ENCODE assay signal across 17 cellular contexts in the genomic region with DNA sequence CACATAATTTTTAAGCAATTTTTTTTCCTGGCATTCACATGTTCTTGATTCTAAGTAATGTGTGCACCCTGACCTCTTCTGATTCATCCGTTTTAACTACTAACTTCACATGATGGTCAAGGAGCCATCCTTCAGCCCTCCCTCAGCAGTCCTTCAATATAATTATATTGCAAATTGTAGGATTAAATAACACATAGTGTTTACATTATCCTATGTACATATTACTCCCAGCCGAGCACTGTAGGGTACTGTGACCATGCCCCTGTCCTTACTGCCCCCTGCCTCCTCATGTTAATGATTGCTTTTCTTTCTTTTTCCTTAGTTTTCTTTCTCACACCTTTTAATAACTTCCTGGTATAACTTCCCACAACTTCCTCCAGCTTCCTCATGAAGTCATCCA.
DNase-seq lines count a peak whose midpoint lies in the region; ATAC-seq and TF ChIP-seq lines count a peak whose summit lies in the region.
"Had no signal": no experiment of that assay in that cellular context is flagged by ENCODE, and none has a peak within 500 bp of the region (broad histone marks: within the 10 kb centered on the region; RNA-seq: fewer than 3 reads in every experiment).

No MANE protein-coding gene starts in this region.

- no peak for ATAC-seq in HG03097 (IDR thresholded peaks at IDR 0.05; ENCODE audit: low FRiP score, unreplicated experiment)
- ATAC-seq: HCT116 had no signal

- CTCF ChIA-PET in activated CD4-positive, alpha-beta T cell treated with anti-CD3 and anti-CD28 coated beads, Interleukin-2, amount 10 ng/mL, durations not matched to agents 7 days and 5 days (lab: Charles Lee), result no interaction called here

- peaks cover 3% of the 10 kb centered on the region for H3K27me3 Mint-ChIP-seq in activated CD4-positive, alpha-beta T cell treated with anti-CD3 and anti-CD28 coated beads, Interleukin-2, amount 10 ng/mL, durations not matched to agents 7 days and 5 days
- peaks cover 6% of the 10 kb centered on the region for H3K27me3 Mint-ChIP-seq in T-helper 2 cell treated with Interferon-gamma antibody and Interleukin-4, amounts not matched to agents 5 μg/mL and 100 μg/mL, for 36 hours (ENCODE audit: low read depth)
- H3K27me3 Mint-ChIP-seq: CD4-positive, CD25-positive, alpha-beta regulatory T cell had no signal

- no peak overlapping the region for H3K4me3 ChIP-seq in choroid plexus epithelial cell (ENCODE audit: low read depth, low read length)
- H3K4me3 ChIP-seq: GM23338 had no signal

- no peak for TF ChIP-seq CTCF in choroid plexus epithelial cell (conservative IDR thresholded peaks at IDR 0.05; ENCODE audit: low read depth, low read length)

- H3K4me3 Mint-ChIP-seq in activated CD4-positive, alpha-beta T cell treated with anti-CD3 and anti-CD28 coated beads, Interleukin-2, amount 10 ng/mL, durations not matched to agents 7 days and 5 days, result no peak overlapping the region
- H3K4me3 Mint-ChIP-seq in T-helper 2 cell treated with Interferon-gamma antibody and Interleukin-4, amounts not matched to agents 5 μg/mL and 100 μg/mL, for 36 hours, result no peak overlapping the region
- H3K4me3 Mint-ChIP-seq: CD4-positive, CD25-positive, alpha-beta regulatory T cell; GM23338; IgD-negative memory B cell had no signal

- H3K36me3 Mint-ChIP-seq in activated CD4-positive, alpha-beta T cell treated with anti-CD3 and anti-CD28 coated beads, Interleukin-2, amount 10 ng/mL, durations not matched to agents 7 days and 5 days (ENCODE audit: low read depth), result no peaks in the 10 kb centered on the region
- no peaks in the 10 kb centered on the region for H3K36me3 Mint-ChIP-seq in T-helper 2 cell treated with Interferon-gamma antibody and Interleukin-4, amounts not matched to agents 5 μg/mL and 100 μg/mL, for 36 hours (ENCODE audit: low read depth)
- H3K36me3 Mint-ChIP-seq: CD4-positive, CD25-positive, alpha-beta regulatory T cell; IgD-negative memory B cell had no signal

- no peaks in the 10 kb centered on the region for H3K4me1 Mint-ChIP-seq in activated CD4-positive, alpha-beta T cell treated with anti-CD3 and anti-CD28 coated beads, Interleukin-2, amount 10 ng/mL, durations not matched to agents 7 days and 5 days
- H3K4me1 Mint-ChIP-seq in T-helper 2 cell treated with Interferon-gamma antibody and Interleukin-4, amounts not matched to agents 5 μg/mL and 100 μg/mL, for 36 hours (ENCODE audit: low read depth), result no peaks in the 10 kb centered on the region
- H3K4me1 Mint-ChIP-seq: IgD-negative memory B cell had no signal

- POLR2A ChIA-PET in activated CD4-positive, alpha-beta T cell treated with anti-CD3 and anti-CD28 coated beads, Interleukin-2, amount 10 ng/mL, durations not matched to agents 7 days and 5 days (lab: Charles Lee), result no interaction called here

- no peak overlapping the region for H3K27ac Mint-ChIP-seq in activated CD4-positive, alpha-beta T cell treated with anti-CD3 and anti-CD28 coated beads, Interleukin-2, amount 10 ng/mL, durations not matched to agents 7 days and 5 days
- no peak overlapping the region for H3K27ac Mint-ChIP-seq in T-helper 2 cell treated with Interferon-gamma antibody and Interleukin-4, amounts not matched to agents 5 μg/mL and 100 μg/mL, for 36 hours
- H3K27ac Mint-ChIP-seq: GM23338, IgD-negative memory B cell had no signal

- DNase-seq in HCEC 1CT (peak; percentile 38), NCI-H146 (lab: John Stamatoyannopoulos, UW) (peak; percentile 43), NCI-H748 treated with DMSO at 0.1 percent for 48 hours (lab: John Stamatoyannopoulos, UW) (peak; percentile 31), choroid plexus epithelial cell (ENCODE audit: low read depth) (peak; percentile 21), germinal center (ENCODE audit: low spot score) (no peak)
- no peak for DNase-seq in activated CD4-positive, alpha-beta T cell treated with anti-CD3 and anti-CD28 coated beads, Interleukin-2, amount 10 ng/mL, durations not matched to agents 7 days and 5 days
- DNase-seq in T-helper 2 cell treated with Interferon-gamma antibody and Interleukin-4, amounts not matched to agents 5 μg/mL and 100 μg/mL, for 36 hours (ENCODE audit: low spot score), result no peak
- DNase-seq: ACHN; BE2C; C1 segment of cervical spinal cord; Caco-2; CD4-positive, CD25-positive, alpha-beta regulatory T cell; KBM-7 had no signal

- peaks cover 2% of the 10 kb centered on the region for H3K9me3 Mint-ChIP-seq in activated CD4-positive, alpha-beta T cell treated with anti-CD3 and anti-CD28 coated beads, Interleukin-2, amount 10 ng/mL, durations not matched to agents 7 days and 5 days
- H3K9me3 Mint-ChIP-seq in T-helper 2 cell treated with Interferon-gamma antibody and Interleukin-4, amounts not matched to agents 5 μg/mL and 100 μg/mL, for 36 hours, result peaks cover 4% of the 10 kb centered on the region
- H3K9me3 Mint-ChIP-seq: CD4-positive, CD25-positive, alpha-beta regulatory T cell; GM23338 had no signal

Comparison
In these comparisons a context has a peak if more than half of its experiments do, and no peak if none do; other contexts are left out.
1. DNase-seq: peak in HCEC 1CT (single experiment), NCI-H146 (single experiment), NCI-H748 treated with DMSO at 0.1 percent for 48 hours (single experiment) and choroid plexus epithelial cell (single experiment); none in germinal center (single experiment), activated CD4-positive, alpha-beta T cell treated with anti-CD3 and anti-CD28 coated beads, Interleukin-2, amount 10 ng/mL, durations not matched to agents 7 days and 5 days (single experiment) and T-helper 2 cell treated with Interferon-gamma antibody and Interleukin-4, amounts not matched to agents 5 μg/mL and 100 μg/mL, for 36 hours (single experiment).